8 cellular contexts compared by ENCODE assay signal in the genomic region with DNA sequence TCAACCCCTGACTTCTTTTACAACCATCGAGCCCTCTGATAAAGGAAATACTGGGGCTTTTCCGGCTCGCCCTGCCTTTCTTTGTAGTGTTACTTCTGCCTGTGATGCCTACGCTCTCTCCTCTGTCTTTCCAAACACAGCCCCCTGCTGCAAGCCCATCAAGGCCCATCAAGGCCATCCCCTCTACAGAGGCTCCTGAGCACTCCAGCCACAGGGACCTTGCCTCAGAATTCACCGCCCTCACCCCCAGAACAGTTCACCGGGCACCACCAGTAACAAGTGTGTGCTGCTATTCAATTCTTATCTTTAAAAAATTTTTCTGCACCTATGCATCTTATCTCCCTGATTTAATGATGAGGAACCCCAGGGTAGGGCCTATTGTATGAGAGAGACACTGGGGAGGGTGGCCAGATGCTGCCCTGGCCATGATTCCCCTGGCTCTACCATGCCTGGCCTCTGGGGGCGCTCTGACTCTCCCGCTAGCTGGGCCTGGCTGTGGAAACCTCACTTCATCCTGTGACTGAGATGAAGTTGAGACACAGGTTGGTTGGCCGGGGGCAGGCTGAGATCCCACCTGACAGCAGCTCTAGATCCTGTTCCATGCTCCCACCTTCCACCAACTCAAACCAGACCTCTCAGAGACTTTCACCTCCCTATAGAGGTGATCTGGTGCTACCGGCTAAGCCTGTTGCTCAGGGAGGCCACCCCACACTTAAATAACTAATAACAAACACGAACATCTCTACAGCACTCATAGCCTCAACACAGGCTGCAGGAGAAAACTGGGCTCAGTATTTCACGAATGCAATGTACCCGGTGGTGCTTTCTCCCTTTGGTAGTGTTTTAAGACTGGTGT. TPM values are rescaled to one million over a fixed set of nuclear protein-coding genes. Genes with fewer than 3 reads are reported as not detected.
A peak's percentile ranks its signal among the peaks of the same experiment; 100 is the strongest.
DNase-seq lines count a peak whose midpoint lies in the region; ATAC-seq, FAIRE-seq and TF ChIP-seq lines count a peak whose summit lies in the region.

No MANE protein-coding gene starts in this region.

- no peak overlapping the region for H3K9ac ChIP-seq in K562 (ENCODE audit: insufficient read depth in 1 of 2, low read depth in 2 of 2, low read length in 2 of 2)

- FAIRE-seq in K562 (lab: Jason Lieb, UNC) = peak; percentile 85

- H3K4me2 ChIP-seq in K562 (ENCODE audit: insufficient read depth, low read length) = no peak overlapping the region

- peaks cover 3% of the 10 kb centered on the region; the same call in 1 of the 2 replicates for H3K27me3 ChIP-seq in H7 (ENCODE audit: control insufficient read depth, insufficient read depth, low read length)
- H3K27me3 ChIP-seq in RWPE2 (ENCODE audit: insufficient read depth, poor library complexity, severe bottlenecking) = peaks cover 10% of the 10 kb centered on the region
- H3K27me3 ChIP-seq in K562 (ENCODE audit: control insufficient read depth in 2 of 2, insufficient read depth in 2 of 2, low read length in 2 of 2) = peaks cover 20 to 24% of the 10 kb centered on the region in 2 experiments

- H3K36me3 ChIP-seq in H7 (replicated peaks; ENCODE audit: control insufficient read depth, insufficient read depth, low read length) (no peaks in the 10 kb centered on the region), RWPE2 (ENCODE audit: low read depth) (no peaks in the 10 kb centered on the region), K562 (ENCODE audit: control insufficient read depth, insufficient read depth, low read length) (no peaks in the 10 kb centered on the region)

- peak; percentile 81 for DNase-seq in Calu3
- peak; percentile 83 for DNase-seq in H7
- no peak for DNase-seq in RWPE2 (ENCODE audit: low spot score)
- peak; percentile 66 to 83 (median 80) for DNase-seq in K562 (ENCODE audit: extremely low read depth in 1 of 4, low spot score in 3 of 4)
- no peak for DNase-seq in memory B cell (ENCODE audit: low spot score in 2 of 2)
- DNase-seq in hypothalamus (lab: John Stamatoyannopoulos, UW) = no peak

- H3K27me3 Mint-ChIP-seq in Calu3 (ENCODE audit: unreplicated experiment) = peaks cover 90% of the 10 kb centered on the region
- H3K27me3 Mint-ChIP-seq in memory B cell = peaks cover 12% of the 10 kb centered on the region

- H3K27ac ChIP-seq in RWPE2 (ENCODE audit: poor library complexity, severe bottlenecking) = no peak overlapping the region
- H3K27ac ChIP-seq in K562 (ENCODE audit: extremely low read depth, low read depth, low read length) = no peak overlapping the region

- H3K36me3 Mint-ChIP-seq in Calu3 (ENCODE audit: insufficient read depth, unreplicated experiment) (no peaks in the 10 kb centered on the region), memory B cell (no peaks in the 10 kb centered on the region)

- intact Hi-C loops in Calu3 (cut with micrococcal nuclease; ENCODE audit: unreplicated experiment) = no loop called here
- intact Hi-C loops in K562 (cut with micrococcal nuclease) = no loop called here

- CTCF ChIA-PET in Calu3 (lab: Charles Lee) (interaction anchor here (1.0 kb wide), 1 partner anchor 161 kb away, joined by 3 read pairs; no protein-coding TSS in a partner anchor), K562 (lab: Yijun Ruan, JAX; ENCODE audit: low intra/inter-chr PET ratio) (no interaction called here)

- no peak for TF ChIP-seq POLR2A in K562 (conservative IDR thresholded peaks at IDR 0.05)

- no peak overlapping the region for H3K4me3 Mint-ChIP-seq in Calu3 (ENCODE audit: low read depth, unreplicated experiment)
- no peak overlapping the region for H3K4me3 Mint-ChIP-seq in memory B cell

- ATAC-seq in RWPE2 (ENCODE audit: low read depth) (peak; percentile 52; the same call in 1 of the 3 replicates), K562 (peak; percentile 100), memory B cell (ENCODE audit: low read depth) (peak; percentile 26), HG03571 (IDR thresholded peaks at IDR 0.05; ENCODE audit: unreplicated experiment) (no peak), GM18519 (IDR thresholded peaks at IDR 0.05; ENCODE audit: low FRiP score, unreplicated experiment) (no peak)

- no peak overlapping the region for H3K27ac Mint-ChIP-seq in Calu3 (ENCODE audit: unreplicated experiment)
- H3K27ac Mint-ChIP-seq in memory B cell = no peak overlapping the region

- H3K79me2 ChIP-seq in K562 (ENCODE audit: control insufficient read depth, insufficient read depth, low read length) = no peaks in the 10 kb centered on the region

- H3K9me3 Mint-ChIP-seq in Calu3 (ENCODE audit: low read depth, unreplicated experiment) = no peaks in the 10 kb centered on the region
- no peaks in the 10 kb centered on the region for H3K9me3 Mint-ChIP-seq in memory B cell

- H3K4me1 Mint-ChIP-seq in Calu3 (ENCODE audit: low read depth, unreplicated experiment) (no peaks in the 10 kb centered on the region), memory B cell (no peaks in the 10 kb centered on the region)

- H4K20me1 ChIP-seq in K562 (replicated peaks; ENCODE audit: control insufficient read depth, insufficient read depth, low read length) = 0 out of 2 replicates have a peak, but pooled peaks cover 3% of the 10 kb centered on the region

- BruUV-seq in Calu3 (replicated peaks; lab: Mats Ljungman, UMichigan) (no TSS peak), K562 (replicated peaks; lab: Mats Ljungman, UMichigan) (no TSS peak)

- H3K4me3 ChIP-seq in H7 (ENCODE audit: insufficient read depth, low read depth, low read length) (no peak overlapping the region), RWPE2 (ENCODE audit: severe bottlenecking) (no peak overlapping the region), K562 (no peak overlapping the region)

- no peak overlapping the region for H2AFZ ChIP-seq in K562 (ENCODE audit: low read depth, low read length)

- H3K4me1 ChIP-seq in RWPE2 (ENCODE audit: insufficient read depth, poor library complexity, severe bottlenecking) (no peaks in the 10 kb centered on the region), K562 (replicated peaks in 1 of 2; ENCODE audit: control insufficient read depth in 2 of 2, insufficient read depth in 2 of 2, low read length in 2 of 2) (no peaks in the 10 kb centered on the region)

- in situ Hi-C loops in K562 (cut with MboI) = no loop called here

- no peaks in the 10 kb centered on the region for H3K9me3 ChIP-seq in RWPE2 (ENCODE audit: severe bottlenecking)
- H3K9me3 ChIP-seq in K562 (replicated peaks; ENCODE audit: control insufficient read depth, insufficient read depth, low read depth, low read length) = no peaks in the 10 kb centered on the region

- WGBS in K562 (ENCODE audit: insufficient coverage, low coverage, missing lambda C conversion rate) = 24% methylated on average over 13 of the region's 13 CpGs

- TF ChIP-seq CTCF in Calu3 (IDR thresholded peaks at IDR 0.05; ENCODE audit: unreplicated experiment) (peak; percentile 82), RWPE2 (IDR thresholded peaks at IDR 0.05; ENCODE audit: poor library complexity, severe bottlenecking) (peak; percentile 76), K562 (IDR thresholded peaks at IDR 0.05 in 2 of 3, conservative IDR thresholded peaks at IDR 0.05 in 1 of 3; ENCODE audit: insufficient read depth in 2 of 3, low read depth in 1 of 3, low read length in 3 of 3) (peak; percentile 86 to 96 (median 87))

- POLR2A ChIA-PET in K562 (lab: Yijun Ruan, JAX) = interaction anchor here (0.6 kb wide), 1 partner anchor 12 kb away, joined by 5 read pairs; no protein-coding TSS in a partner anchor

- TF ChIP-seq RAD21 in K562 (CRISPR knock-in tag; conservative IDR thresholded peaks at IDR 0.05 in 1 of 2, IDR thresholded peaks at IDR 0.05 in 1 of 2) = peak; percentile 41 to 68

- H3K9me1 ChIP-seq in K562 (ENCODE audit: control insufficient read depth, insufficient read depth, low read length) = no peaks in the 10 kb centered on the region

- TF ChIP-seq EP300 in K562 (IDR thresholded peaks at IDR 0.05; ENCODE audit: low read length) = no peak

TF ChIP-seq in K562, 482 proteins besides CTCF, POLR2A, EP300 and RAD21 (continues in another document):
- no peak for TF ChIP-seq PHB (CRISPR knock-in tag; IDR thresholded peaks at IDR 0.05)
- TF ChIP-seq, protein P1, sequence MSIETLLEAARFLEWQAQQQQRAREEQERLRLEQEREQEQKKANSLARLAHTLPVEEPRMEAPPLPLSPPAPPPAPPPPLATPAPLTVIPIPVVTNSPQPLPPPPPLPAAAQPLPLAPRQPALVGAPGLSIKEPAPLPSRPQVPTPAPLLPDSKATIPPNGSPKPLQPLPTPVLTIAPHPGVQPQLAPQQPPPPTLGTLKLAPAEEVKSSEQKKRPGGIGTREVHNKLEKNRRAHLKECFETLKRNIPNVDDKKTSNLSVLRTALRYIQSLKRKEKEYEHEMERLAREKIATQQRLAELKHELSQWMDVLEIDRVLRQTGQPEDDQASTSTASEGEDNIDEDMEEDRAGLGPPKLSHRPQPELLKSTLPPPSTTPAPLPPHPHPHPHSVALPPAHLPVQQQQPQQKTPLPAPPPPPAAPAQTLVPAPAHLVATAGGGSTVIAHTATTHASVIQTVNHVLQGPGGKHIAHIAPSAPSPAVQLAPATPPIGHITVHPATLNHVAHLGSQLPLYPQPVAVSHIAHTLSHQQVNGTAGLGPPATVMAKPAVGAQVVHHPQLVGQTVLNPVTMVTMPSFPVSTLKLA (conservative IDR thresholded peaks at IDR 0.05) = no peak

RNA-seq across cellular contexts. Expression of gene GLP1R, which starts 19.2 kb away (rescaled TPM):
- total RNA-seq in Calu3 (2022) = 4.8 and 10.2 TPM in 2 replicates
- total RNA-seq in H7 (2014; rRNA removed; shearing (Covaris generic)) = 0.18 and 0.87 TPM in 2 replicates
- total RNA-seq in K562 (2011; cell fraction: chromatin; rRNA removed; ENCODE audit: low replicate concordance) = not detected in 2 replicates
- not detected in 2 replicates for total RNA-seq in K562 (2011; cell fraction: nucleolus; rRNA removed)
- not detected in 2 replicates for total RNA-seq in K562 (2011; cell fraction: nucleoplasm; rRNA removed)
- not detected in 2 replicates for total RNA-seq in K562 (2014; rRNA removed)
- total RNA-seq in K562 (2014; rRNA removed; fragmentation: Illumina TruSeq; extraction: Trizol) = not detected in 2 replicates
- not detected in 2 replicates for total RNA-seq in K562 (2015; rRNA removed; fragmentation: Illumina TruSeq; extraction: Trizol)
- total RNA-seq in K562 (2021) = not detected in 2 replicates
- not detected in 2 replicates for polyA plus RNA-seq in K562 (2011; rRNA removed)
- polyA plus RNA-seq in K562 (2011; cell fraction: cytosol; rRNA removed) = not detected in 2 replicates
- not detected in 2 replicates for polyA plus RNA-seq in K562 (2011; cell fraction: nucleus; rRNA removed)
- not detected in 2 replicates for polyA plus RNA-seq in K562 (2012)
- not detected in 2 replicates for polyA plus RNA-seq in K562 (2014; fragmentation: Illumina TruSeq; extraction: Trizol)
- polyA plus RNA-seq in K562 (2014; fragmentation: Nextera tagmentation; extraction: Ambion mirVana) = not detected
- polyA plus RNA-seq in K562 (2014; rRNA removed) = not detected in 2 replicates
- not detected in 2 replicates for polyA minus RNA-seq in K562 (2011; rRNA and poly(A)+ RNA removed)
- not detected in 2 replicates for polyA minus RNA-seq in K562 (2011; cell fraction: cytosol; rRNA and poly(A)+ RNA removed)
- polyA minus RNA-seq in K562 (2011; cell fraction: nucleus; rRNA and poly(A)+ RNA removed) = not detected in 2 replicates

Comparison
In these comparisons a context has a peak if more than half of its experiments do, and no peak if none do; other contexts are left out.
1. DNase-seq: peak in Calu3 (single experiment), H7 (single experiment) and K562 (4 of 4); none in RWPE2 (single experiment), memory B cell (0 of 2) and hypothalamus (0 of 51).
2. ATAC-seq: peak in RWPE2 (single experiment), K562 (single experiment) and memory B cell (single experiment); none in HG03571 (single experiment) and GM18519 (single experiment).
3. Peak in every context shown above with its lines, with median percentiles within 50 percentile points of each other: CTCF ChIP-seq.